ENCODE assay signal across 15 cellular contexts in the genomic region with DNA sequence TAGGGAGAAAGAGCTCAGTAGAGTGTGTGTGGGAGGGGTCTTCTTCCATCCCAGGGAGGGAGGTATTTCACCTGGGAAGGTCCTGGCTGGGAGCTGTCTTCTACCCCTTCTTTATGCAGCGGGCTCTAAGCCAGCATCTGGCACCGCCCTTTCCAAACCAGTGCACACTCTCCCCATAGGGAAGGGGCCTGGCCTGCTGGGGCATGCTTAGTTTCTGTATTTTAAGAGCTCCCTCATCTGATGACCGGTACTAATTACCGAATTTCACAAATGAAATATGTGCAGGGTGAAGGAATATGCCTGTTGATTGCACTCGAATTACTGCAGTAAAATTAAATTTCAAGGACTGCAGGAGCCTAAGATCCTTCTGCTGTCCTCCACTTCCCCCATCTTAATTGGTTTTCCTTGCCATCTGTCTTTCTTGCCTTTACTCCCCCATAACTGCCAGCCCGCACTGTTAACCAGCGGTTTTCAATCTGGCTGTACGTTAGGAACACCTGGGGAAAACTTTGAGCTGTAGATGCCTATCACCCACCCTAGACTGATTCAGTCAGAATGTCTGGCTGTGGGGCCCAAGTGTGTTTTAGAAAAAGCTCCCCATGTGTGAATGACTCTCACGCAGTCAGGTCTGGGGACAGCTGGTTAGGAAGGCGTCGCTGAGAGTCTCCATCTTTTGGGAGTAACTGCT. TPM values are rescaled to one million over a fixed set of nuclear protein-coding genes. Genes with fewer than 3 reads are reported as not detected.
DNase-seq lines count a peak whose midpoint lies in the region; TF ChIP-seq lines count a peak whose summit lies in the region.
"Had no signal": no experiment of that assay in that cellular context is flagged by ENCODE, and none has a peak within 500 bp of the region (broad histone marks: within the 10 kb centered on the region; RNA-seq: fewer than 3 reads in every experiment).

No MANE protein-coding gene starts in this region.

- H3K27me3 Mint-ChIP-seq in activated naive CD4-positive, alpha-beta T cell treated with anti-CD3 and anti-CD28 coated beads, Interleukin-2, amount 50 U/mL, for 24 hours, result no peaks in the 10 kb centered on the region
- H3K27me3 Mint-ChIP-seq in activated naive CD4-positive, alpha-beta T cell treated with anti-CD3 and anti-CD28 coated beads for 36 hours (ENCODE audit: low read depth), result no peaks in the 10 kb centered on the region
- H3K27me3 Mint-ChIP-seq: activated naive CD4-positive, alpha-beta T cell treated with anti-CD3 and anti-CD28 coated beads, Interleukin-2, amount 10 ng/mL, durations not matched to agents 7 days and 5 days had no signal

- H3K27ac ChIP-seq in esophagus muscularis mucosa (replicated peaks in 1 of 4), result peak overlapping the region; percentile 69 to 84 (median 75)
- no peak overlapping the region for H3K27ac ChIP-seq in thyroid gland
- no peak overlapping the region for H3K27ac ChIP-seq in colonic mucosa
- no peak overlapping the region for H3K27ac ChIP-seq in left ventricle myocardium inferior (replicated peaks)

- H3K36me3 Mint-ChIP-seq in activated naive CD4-positive, alpha-beta T cell treated with anti-CD3 and anti-CD28 coated beads, Interleukin-2, amount 50 U/mL, for 24 hours, result peaks cover 10% of the 10 kb centered on the region
- peaks cover 36% of the 10 kb centered on the region for H3K36me3 Mint-ChIP-seq in activated naive CD4-positive, alpha-beta T cell treated with anti-CD3 and anti-CD28 coated beads for 36 hours (ENCODE audit: low read depth)

- DNase-seq in activated naive CD4-positive, alpha-beta T cell treated with anti-CD3 and anti-CD28 coated beads for 36 hours, result no peak
- DNase-seq in NCI-H524 treated with DMSO at 0.1 percent for 48 hours (lab: John Stamatoyannopoulos, UW) (peak; percentile 95), esophagus muscularis mucosa (ENCODE audit: extremely low spot score) (no peak), thyroid gland (peak; percentile 50), colonic mucosa (no peak), left ventricle myocardium inferior (no peak)
- no peak for DNase-seq in effector CD8-positive, alpha-beta T cell (lab: John Stamatoyannopoulos, UW)
- DNase-seq: activated CD4-positive, alpha-beta T cell treated with anti-CD3 and anti-CD28 coated beads, Interleukin-2, amount 50 U/mL, for 1 hour; activated naive CD4-positive, alpha-beta T cell treated with anti-CD3 and anti-CD28 coated beads, Interleukin-2, amount 10 ng/mL, durations not matched to agents 7 days and 5 days; effector memory CD4-positive, alpha-beta T cell; H7; hypothalamus; NCI-H1930; stimulated activated CD8-positive, alpha-beta memory T cell treated with anti-CD3 and anti-CD28 coated beads, Interleukin-4, amount 100 ng/mL, for 48 hours had no signal

- no peak for TF ChIP-seq EP300 in esophagus muscularis mucosa (IDR thresholded peaks at IDR 0.05)

- no peak overlapping the region for H3K4me3 Mint-ChIP-seq in activated naive CD4-positive, alpha-beta T cell treated with anti-CD3 and anti-CD28 coated beads, Interleukin-2, amount 50 U/mL, for 24 hours
- H3K4me3 Mint-ChIP-seq in activated naive CD4-positive, alpha-beta T cell treated with anti-CD3 and anti-CD28 coated beads for 36 hours, result no peak overlapping the region
- H3K4me3 Mint-ChIP-seq: activated naive CD4-positive, alpha-beta T cell treated with anti-CD3 and anti-CD28 coated beads, Interleukin-2, amount 10 ng/mL, durations not matched to agents 7 days and 5 days had no signal

- H3K9me3 Mint-ChIP-seq in activated naive CD4-positive, alpha-beta T cell treated with anti-CD3 and anti-CD28 coated beads, Interleukin-2, amount 50 U/mL, for 24 hours, result peaks cover 6% of the 10 kb centered on the region
- peaks cover 11% of the 10 kb centered on the region for H3K9me3 Mint-ChIP-seq in activated naive CD4-positive, alpha-beta T cell treated with anti-CD3 and anti-CD28 coated beads for 36 hours

- peaks cover 30 to 88% (median 79%) of the 10 kb centered on the region in 4 donors for H3K4me1 ChIP-seq in esophagus muscularis mucosa
- peaks cover 16 to 39% of the 10 kb centered on the region in 2 donors for H3K4me1 ChIP-seq in thyroid gland
- peaks cover 4% of the 10 kb centered on the region for H3K4me1 ChIP-seq in colonic mucosa
- H3K4me1 ChIP-seq in left ventricle myocardium inferior, result peaks cover 46% of the 10 kb centered on the region

- TF ChIP-seq CTCF in esophagus muscularis mucosa (IDR thresholded peaks at IDR 0.05) (no peak), thyroid gland (IDR thresholded peaks at IDR 0.05) (no peak), colonic mucosa (IDR thresholded peaks at IDR 0.05) (no peak), left ventricle myocardium inferior (IDR thresholded peaks at IDR 0.05; ENCODE audit: borderline replicate concordance) (no peak)

- H3K4me1 Mint-ChIP-seq in activated naive CD4-positive, alpha-beta T cell treated with anti-CD3 and anti-CD28 coated beads, Interleukin-2, amount 50 U/mL, for 24 hours, result peaks cover 82% of the 10 kb centered on the region
- peaks cover 69% of the 10 kb centered on the region for H3K4me1 Mint-ChIP-seq in activated naive CD4-positive, alpha-beta T cell treated with anti-CD3 and anti-CD28 coated beads for 36 hours (ENCODE audit: low read depth)

- H3K9ac ChIP-seq in colonic mucosa (ENCODE audit: low read depth in 2 of 2, low read length in 2 of 2), result no peak overlapping the region

- 91% methylated on average over 11 of the region's 11 CpGs for WGBS in esophagus muscularis mucosa
- 70 to 75% methylated on average over 9 to 11 of the region's 11 CpGs for whole genome bisulfite sequencing in thyroid gland, 2 donors

- intact Hi-C loops in activated naive CD4-positive, alpha-beta T cell treated with anti-CD3 and anti-CD28 coated beads for 36 hours (cut with micrococcal nuclease), result no loop called here
- intact Hi-C loops in esophagus muscularis mucosa (cut with DNase I) (no loop called here), thyroid gland (cut with DNase I) (no loop called here), colonic mucosa (cut with DNase I) (no loop called here), left ventricle myocardium inferior (cut with micrococcal nuclease) (no loop called here)

- CTCF ChIA-PET in activated naive CD4-positive, alpha-beta T cell treated with anti-CD3 and anti-CD28 coated beads for 36 hours (lab: Charles Lee), result interaction anchor here (0.6 to 1.3 kb wide), 3 partner anchors 23 to 426 kb away, joined by 3 to 4 read pairs (median 4); no protein-coding TSS in a partner anchor

- no peak for TF ChIP-seq POLR2A in esophagus muscularis mucosa (IDR thresholded peaks at IDR 0.05; ENCODE audit: low read depth)
- no peak for TF ChIP-seq POLR2A in thyroid gland (IDR thresholded peaks at IDR 0.05)

- peak overlapping the region; percentile 27 for H3K27ac Mint-ChIP-seq in activated naive CD4-positive, alpha-beta T cell treated with anti-CD3 and anti-CD28 coated beads, Interleukin-2, amount 50 U/mL, for 24 hours
- no peak overlapping the region for H3K27ac Mint-ChIP-seq in activated naive CD4-positive, alpha-beta T cell treated with anti-CD3 and anti-CD28 coated beads for 36 hours
- H3K27ac Mint-ChIP-seq: activated naive CD4-positive, alpha-beta T cell treated with anti-CD3 and anti-CD28 coated beads, Interleukin-2, amount 10 ng/mL, durations not matched to agents 7 days and 5 days had no signal

- H3K36me3 ChIP-seq in esophagus muscularis mucosa (peaks cover 0 to 13% (median 7%) of the 10 kb centered on the region in 4 donors), thyroid gland (peaks cover 0 to 3% of the 10 kb centered on the region in 2 donors), colonic mucosa (no peaks in the 10 kb centered on the region), left ventricle myocardium inferior (peaks cover 5% of the 10 kb centered on the region)

- no peak overlapping the region for H3K4me3 ChIP-seq in esophagus muscularis mucosa
- H3K4me3 ChIP-seq in thyroid gland (replicated peaks in 1 of 3), result no peak overlapping the region
- H3K4me3 ChIP-seq in colonic mucosa, result no peak overlapping the region
- no peak overlapping the region for H3K4me3 ChIP-seq in left ventricle myocardium inferior

- H3K27me3 ChIP-seq in esophagus muscularis mucosa (no peaks in the 10 kb centered on the region), thyroid gland (no peaks in the 10 kb centered on the region), colonic mucosa (no peaks in the 10 kb centered on the region), left ventricle myocardium inferior (ENCODE audit: low read depth) (no peaks in the 10 kb centered on the region)

- H3K9me3 ChIP-seq in esophagus muscularis mucosa (no peaks in the 10 kb centered on the region), thyroid gland (no peaks in the 10 kb centered on the region), colonic mucosa (no peaks in the 10 kb centered on the region), left ventricle myocardium inferior (replicated peaks) (no peaks in the 10 kb centered on the region)

RNA-seq across cellular contexts. Expression of a gene that starts 20.1 kb away (rescaled TPM):
- 10 to 100 TPM; 59.8 to 62.4 TPM for total RNA-seq in activated naive CD4-positive, alpha-beta T cell treated with anti-CD3 and anti-CD28 coated beads for 36 hours
- 100 to 1,000 TPM in 3 of 4 donors, 10 to 100 TPM in 1; 89.6 to 145 (median 129) TPM for total RNA-seq in esophagus muscularis mucosa
- total RNA-seq in thyroid gland, result 10 to 100 TPM; 26.2 to 48.9 (median 42.3) TPM
- total RNA-seq in colonic mucosa, result 10 to 100 TPM; 47.4 to 67.3 TPM
- total RNA-seq in left ventricle myocardium inferior, result 28.3 TPM

Comparison
In these comparisons a context has a peak if more than half of its experiments do, and no peak if none do; other contexts are left out.
1. DNase-seq: peak in NCI-H524 treated with DMSO at 0.1 percent for 48 hours (single experiment) and thyroid gland (2 of 2); none in activated naive CD4-positive, alpha-beta T cell treated with anti-CD3 and anti-CD28 coated beads for 36 hours (single experiment), esophagus muscularis mucosa (single experiment), colonic mucosa (single experiment), left ventricle myocardium inferior (single experiment) and effector CD8-positive, alpha-beta T cell (single experiment).
2. H3K27ac ChIP-seq: peak in esophagus muscularis mucosa (4 of 4); none in thyroid gland (0 of 3), colonic mucosa (single experiment) and left ventricle myocardium inferior (single experiment).